In the genomic region with DNA sequence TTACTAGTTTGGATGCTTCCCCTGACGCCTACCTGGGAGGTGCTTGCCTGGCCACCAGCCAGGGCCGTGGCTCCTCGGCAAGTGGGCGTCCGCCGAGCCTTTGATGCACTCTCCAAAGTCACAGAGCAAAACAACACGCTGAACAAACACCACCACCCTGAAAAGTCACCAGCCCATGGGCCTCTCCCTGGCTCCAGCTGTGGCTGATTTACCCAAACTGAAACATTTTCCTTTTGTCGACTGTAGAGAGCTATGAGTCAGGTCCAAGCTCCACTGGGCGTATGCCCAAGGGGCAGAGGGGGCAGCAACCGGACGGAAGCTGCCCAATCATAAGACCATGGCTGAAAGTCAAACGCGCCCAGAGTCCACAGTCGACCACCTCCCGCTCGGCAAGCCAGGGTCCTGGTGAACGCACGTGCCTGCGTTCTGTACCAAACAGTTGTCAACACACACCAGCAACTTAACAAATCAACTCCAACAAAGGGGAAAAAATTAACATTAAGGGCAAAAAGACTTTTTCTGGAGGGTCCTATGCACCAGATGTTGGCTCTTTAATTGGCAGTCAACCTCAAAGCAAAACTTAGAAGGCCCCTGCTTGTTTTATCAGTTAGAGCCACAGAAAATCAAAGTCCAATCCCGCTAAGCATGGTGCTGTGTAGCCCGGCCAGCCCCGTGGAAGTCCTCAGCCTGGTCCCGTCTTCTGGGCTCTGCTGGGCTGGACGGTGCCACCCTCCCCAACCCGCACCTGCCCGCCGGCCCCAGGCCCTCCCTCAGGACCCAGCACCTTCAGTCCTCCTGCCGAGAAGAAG, we compare ENCODE assay signal across 1 cellular context.
TF ChIP-seq lines count a peak whose summit lies in the region.

No MANE protein-coding gene starts in this region.

TF ChIP-seq in HepG2, 621 proteins besides CTCF, POLR2A, EP300 and RAD21 (continued from another document and continues in another):
- TF ChIP-seq, protein P1, sequence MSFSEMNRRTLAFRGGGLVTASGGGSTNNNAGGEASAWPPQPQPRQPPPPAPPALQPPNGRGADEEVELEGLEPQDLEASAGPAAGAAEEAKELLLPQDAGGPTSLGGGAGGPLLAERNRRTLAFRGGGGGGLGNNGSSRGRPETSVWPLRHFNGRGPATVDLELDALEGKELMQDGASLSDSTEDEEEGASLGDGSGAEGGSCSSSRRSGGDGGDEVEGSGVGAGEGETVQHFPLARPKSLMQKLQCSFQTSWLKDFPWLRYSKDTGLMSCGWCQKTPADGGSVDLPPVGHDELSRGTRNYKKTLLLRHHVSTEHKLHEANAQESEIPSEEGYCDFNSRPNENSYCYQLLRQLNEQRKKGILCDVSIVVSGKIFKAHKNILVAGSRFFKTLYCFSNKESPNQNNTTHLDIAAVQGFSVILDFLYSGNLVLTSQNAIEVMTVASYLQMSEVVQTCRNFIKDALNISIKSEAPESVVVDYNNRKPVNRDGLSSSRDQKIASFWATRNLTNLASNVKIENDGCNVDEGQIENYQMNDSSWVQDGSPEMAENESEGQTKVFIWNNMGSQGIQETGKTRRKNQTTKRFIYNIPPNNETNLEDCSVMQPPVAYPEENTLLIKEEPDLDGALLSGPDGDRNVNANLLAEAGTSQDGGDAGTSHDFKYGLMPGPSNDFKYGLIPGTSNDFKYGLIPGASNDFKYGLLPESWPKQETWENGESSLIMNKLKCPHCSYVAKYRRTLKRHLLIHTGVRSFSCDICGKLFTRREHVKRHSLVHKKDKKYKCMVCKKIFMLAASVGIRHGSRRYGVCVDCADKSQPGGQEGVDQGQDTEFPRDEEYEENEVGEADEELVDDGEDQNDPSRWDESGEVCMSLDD (CRISPR knock-in tag; IDR thresholded peaks at IDR 0.05; ENCODE audit: borderline replicate concordance): peak; percentile 88; the same call in 1 of the 2 replicates
- no peak for TF ChIP-seq ATAD3A (CRISPR knock-in tag; IDR thresholded peaks at IDR 0.05)
- no peak for TF ChIP-seq EZH2 (conservative IDR thresholded peaks at IDR 0.05; ENCODE audit: low read depth, low read length)
- peak; percentile 96 for TF ChIP-seq SOX5 (CRISPR knock-in tag; IDR thresholded peaks at IDR 0.05; ENCODE audit: borderline replicate concordance)
- peak; percentile 85 for TF ChIP-seq ARID2 (CRISPR knock-in tag; IDR thresholded peaks at IDR 0.05; ENCODE audit: borderline replicate concordance)
- TF ChIP-seq TOPORS (CRISPR knock-in tag; IDR thresholded peaks at IDR 0.05): peak; percentile 87; the same call in 1 of the 2 replicates
- no peak for TF ChIP-seq ZNF382 (CRISPR knock-in tag; IDR thresholded peaks at IDR 0.05; ENCODE audit: borderline replicate concordance)
- TF ChIP-seq RBM22 (optimal IDR thresholded peaks at IDR 0.05; ENCODE audit: low read length): no peak
- TF ChIP-seq ZNF121 (CRISPR knock-in tag; IDR thresholded peaks at IDR 0.05): peak; percentile 77; the same call in 1 of the 2 replicates
- TF ChIP-seq, protein P2, sequence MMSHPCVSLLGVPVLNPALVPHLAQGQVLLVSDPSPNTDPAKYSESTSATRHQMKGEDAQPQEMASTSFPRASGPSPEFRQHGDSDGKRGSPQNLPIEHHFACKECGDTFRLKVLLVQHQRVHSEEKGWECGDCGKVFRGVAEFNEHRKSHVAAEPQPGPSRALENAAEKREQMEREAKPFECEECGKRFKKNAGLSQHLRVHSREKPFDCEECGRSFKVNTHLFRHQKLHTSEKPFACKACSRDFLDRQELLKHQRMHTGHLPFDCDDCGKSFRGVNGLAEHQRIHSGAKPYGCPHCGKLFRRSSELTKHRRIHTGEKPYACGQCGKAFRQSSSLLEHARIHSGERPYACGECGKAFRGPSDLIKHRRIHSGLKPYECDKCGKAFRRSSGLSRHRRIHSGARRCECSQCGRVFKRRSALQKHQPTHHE (CRISPR knock-in tag; IDR thresholded peaks at IDR 0.05; ENCODE audit: borderline replicate concordance): peak; percentile 90; the same call in 1 of the 2 replicates
- TF ChIP-seq SMAD1 (CRISPR knock-in tag; IDR thresholded peaks at IDR 0.05; ENCODE audit: borderline replicate concordance, low read depth): peak; percentile 56; the same call in 1 of the 2 replicates
- TF ChIP-seq PTBP1 (IDR thresholded peaks at IDR 0.05; ENCODE audit: low read depth, low read length, poor library complexity, severe bottlenecking): no peak
- TF ChIP-seq, protein P3, sequence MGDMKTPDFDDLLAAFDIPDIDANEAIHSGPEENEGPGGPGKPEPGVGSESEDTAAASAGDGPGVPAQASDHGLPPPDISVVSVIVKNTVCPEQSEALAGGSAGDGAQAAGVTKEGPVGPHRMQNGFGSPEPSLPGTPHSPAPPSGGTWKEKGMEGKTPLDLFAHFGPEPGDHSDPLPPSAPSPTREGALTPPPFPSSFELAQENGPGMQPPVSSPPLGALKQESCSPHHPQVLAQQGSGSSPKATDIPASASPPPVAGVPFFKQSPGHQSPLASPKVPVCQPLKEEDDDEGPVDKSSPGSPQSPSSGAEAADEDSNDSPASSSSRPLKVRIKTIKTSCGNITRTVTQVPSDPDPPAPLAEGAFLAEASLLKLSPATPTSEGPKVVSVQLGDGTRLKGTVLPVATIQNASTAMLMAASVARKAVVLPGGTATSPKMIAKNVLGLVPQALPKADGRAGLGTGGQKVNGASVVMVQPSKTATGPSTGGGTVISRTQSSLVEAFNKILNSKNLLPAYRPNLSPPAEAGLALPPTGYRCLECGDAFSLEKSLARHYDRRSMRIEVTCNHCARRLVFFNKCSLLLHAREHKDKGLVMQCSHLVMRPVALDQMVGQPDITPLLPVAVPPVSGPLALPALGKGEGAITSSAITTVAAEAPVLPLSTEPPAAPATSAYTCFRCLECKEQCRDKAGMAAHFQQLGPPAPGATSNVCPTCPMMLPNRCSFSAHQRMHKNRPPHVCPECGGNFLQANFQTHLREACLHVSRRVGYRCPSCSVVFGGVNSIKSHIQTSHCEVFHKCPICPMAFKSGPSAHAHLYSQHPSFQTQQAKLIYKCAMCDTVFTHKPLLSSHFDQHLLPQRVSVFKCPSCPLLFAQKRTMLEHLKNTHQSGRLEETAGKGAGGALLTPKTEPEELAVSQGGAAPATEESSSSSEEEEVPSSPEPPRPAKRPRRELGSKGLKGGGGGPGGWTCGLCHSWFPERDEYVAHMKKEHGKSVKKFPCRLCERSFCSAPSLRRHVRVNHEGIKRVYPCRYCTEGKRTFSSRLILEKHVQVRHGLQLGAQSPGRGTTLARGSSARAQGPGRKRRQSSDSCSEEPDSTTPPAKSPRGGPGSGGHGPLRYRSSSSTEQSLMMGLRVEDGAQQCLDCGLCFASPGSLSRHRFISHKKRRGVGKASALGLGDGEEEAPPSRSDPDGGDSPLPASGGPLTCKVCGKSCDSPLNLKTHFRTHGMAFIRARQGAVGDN (CRISPR knock-in tag; IDR thresholded peaks at IDR 0.05): peak; percentile 97
- peak; percentile 47; the same call in 1 of the 2 replicates for TF ChIP-seq ZNF501 (CRISPR knock-in tag; IDR thresholded peaks at IDR 0.05)
- TF ChIP-seq ZSCAN25 (CRISPR knock-in tag; IDR thresholded peaks at IDR 0.05): peak; percentile 86
- TF ChIP-seq HOXD1 (CRISPR knock-in tag; IDR thresholded peaks at IDR 0.05): peak; percentile 88
- TF ChIP-seq GATAD1 (CRISPR knock-in tag; IDR thresholded peaks at IDR 0.05): peak; percentile 70
- TF ChIP-seq HDAC6 (IDR thresholded peaks at IDR 0.05; ENCODE audit: low read depth, low read length): no peak
- TF ChIP-seq MIXL1 (CRISPR knock-in tag; IDR thresholded peaks at IDR 0.05): no peak; the same call in 1 of the 2 replicates
- TF ChIP-seq, protein P4, sequence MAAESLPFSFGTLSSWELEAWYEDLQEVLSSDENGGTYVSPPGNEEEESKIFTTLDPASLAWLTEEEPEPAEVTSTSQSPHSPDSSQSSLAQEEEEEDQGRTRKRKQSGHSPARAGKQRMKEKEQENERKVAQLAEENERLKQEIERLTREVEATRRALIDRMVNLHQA (CRISPR knock-in tag; IDR thresholded peaks at IDR 0.05): no peak
- 0 out of 2 replicates have a peak, but pooled peaks have one; percentile 66 for TF ChIP-seq SNAI1 (CRISPR knock-in tag; IDR thresholded peaks at IDR 0.05; ENCODE audit: borderline replicate concordance)
- 0 out of 2 replicates have a peak, but pooled peaks have one; percentile 70 for TF ChIP-seq ZNF251 (CRISPR knock-in tag; IDR thresholded peaks at IDR 0.05)
- TF ChIP-seq, protein P5, sequence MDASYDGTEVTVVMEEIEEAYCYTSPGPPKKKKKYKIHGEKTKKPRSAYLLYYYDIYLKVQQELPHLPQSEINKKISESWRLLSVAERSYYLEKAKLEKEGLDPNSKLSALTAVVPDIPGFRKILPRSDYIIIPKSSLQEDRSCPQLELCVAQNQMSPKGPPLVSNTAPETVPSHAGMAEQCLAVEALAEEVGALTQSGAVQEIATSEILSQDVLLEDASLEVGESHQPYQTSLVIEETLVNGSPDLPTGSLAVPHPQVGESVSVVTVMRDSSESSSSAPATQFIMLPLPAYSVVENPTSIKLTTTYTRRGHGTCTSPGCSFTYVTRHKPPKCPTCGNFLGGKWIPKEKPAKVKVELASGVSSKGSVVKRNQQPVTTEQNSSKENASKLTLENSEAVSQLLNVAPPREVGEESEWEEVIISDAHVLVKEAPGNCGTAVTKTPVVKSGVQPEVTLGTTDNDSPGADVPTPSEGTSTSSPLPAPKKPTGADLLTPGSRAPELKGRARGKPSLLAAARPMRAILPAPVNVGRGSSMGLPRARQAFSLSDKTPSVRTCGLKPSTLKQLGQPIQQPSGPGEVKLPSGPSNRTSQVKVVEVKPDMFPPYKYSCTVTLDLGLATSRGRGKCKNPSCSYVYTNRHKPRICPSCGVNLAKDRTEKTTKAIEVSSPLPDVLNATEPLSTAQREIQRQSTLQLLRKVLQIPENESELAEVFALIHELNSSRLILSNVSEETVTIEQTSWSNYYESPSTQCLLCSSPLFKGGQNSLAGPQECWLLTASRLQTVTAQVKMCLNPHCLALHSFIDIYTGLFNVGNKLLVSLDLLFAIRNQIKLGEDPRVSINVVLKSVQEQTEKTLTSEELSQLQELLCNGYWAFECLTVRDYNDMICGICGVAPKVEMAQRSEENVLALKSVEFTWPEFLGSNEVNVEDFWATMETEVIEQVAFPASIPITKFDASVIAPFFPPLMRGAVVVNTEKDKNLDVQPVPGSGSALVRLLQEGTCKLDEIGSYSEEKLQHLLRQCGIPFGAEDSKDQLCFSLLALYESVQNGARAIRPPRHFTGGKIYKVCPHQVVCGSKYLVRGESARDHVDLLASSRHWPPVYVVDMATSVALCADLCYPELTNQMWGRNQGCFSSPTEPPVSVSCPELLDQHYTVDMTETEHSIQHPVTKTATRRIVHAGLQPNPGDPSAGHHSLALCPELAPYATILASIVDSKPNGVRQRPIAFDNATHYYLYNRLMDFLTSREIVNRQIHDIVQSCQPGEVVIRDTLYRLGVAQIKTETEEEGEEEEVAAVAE (CRISPR knock-in tag; IDR thresholded peaks at IDR 0.05; ENCODE audit: borderline replicate concordance): peak; percentile 65; the same call in 1 of the 2 replicates
- TF ChIP-seq RARG (CRISPR knock-in tag; IDR thresholded peaks at IDR 0.05; ENCODE audit: low read depth): no peak
- TF ChIP-seq NRL (CRISPR knock-in tag; IDR thresholded peaks at IDR 0.05; ENCODE audit: borderline replicate concordance): no peak; the same call in 1 of the 2 replicates
- TF ChIP-seq DMAP1 (CRISPR knock-in tag; IDR thresholded peaks at IDR 0.05): peak; percentile 76
- no peak for TF ChIP-seq FIP1L1 (IDR thresholded peaks at IDR 0.05; ENCODE audit: borderline replicate concordance, insufficient read depth, low read depth, low read length)
- TF ChIP-seq ZKSCAN1 (IDR thresholded peaks at IDR 0.05; ENCODE audit: low read length): no peak
- peak; percentile 81; the same call in 1 of the 2 replicates for TF ChIP-seq MXD4 (CRISPR knock-in tag; IDR thresholded peaks at IDR 0.05)
- 0 out of 2 replicates have a peak, but pooled peaks have one; percentile 64 for TF ChIP-seq PRMT3 (CRISPR knock-in tag; IDR thresholded peaks at IDR 0.05; ENCODE audit: borderline replicate concordance, low read depth)
- no peak; the same call in 1 of the 2 replicates for TF ChIP-seq ZNF136 (CRISPR knock-in tag; IDR thresholded peaks at IDR 0.05; ENCODE audit: low read depth)
- 0 out of 2 replicates have a peak, but pooled peaks have one; percentile 9 for TF ChIP-seq FOXA1 (IDR thresholded peaks at IDR 0.05)
- TF ChIP-seq FOXA1 (CRISPR knock-in tag; IDR thresholded peaks at IDR 0.05): peak; percentile 95
- peak; percentile 77 for TF ChIP-seq FOXP1 (IDR thresholded peaks at IDR 0.05)
- TF ChIP-seq FOXP1 (CRISPR knock-in tag; IDR thresholded peaks at IDR 0.05): peak; percentile 94
- TF ChIP-seq MAFK (conservative IDR thresholded peaks at IDR 0.05 in 1 of 2, IDR thresholded peaks at IDR 0.05 in 1 of 2; ENCODE audit: low read length in 2 of 2): 0 out of 4 replicates have a peak, but pooled peaks of 1 of the 2 experiments have one; percentile 10
- TF ChIP-seq, protein P6, sequence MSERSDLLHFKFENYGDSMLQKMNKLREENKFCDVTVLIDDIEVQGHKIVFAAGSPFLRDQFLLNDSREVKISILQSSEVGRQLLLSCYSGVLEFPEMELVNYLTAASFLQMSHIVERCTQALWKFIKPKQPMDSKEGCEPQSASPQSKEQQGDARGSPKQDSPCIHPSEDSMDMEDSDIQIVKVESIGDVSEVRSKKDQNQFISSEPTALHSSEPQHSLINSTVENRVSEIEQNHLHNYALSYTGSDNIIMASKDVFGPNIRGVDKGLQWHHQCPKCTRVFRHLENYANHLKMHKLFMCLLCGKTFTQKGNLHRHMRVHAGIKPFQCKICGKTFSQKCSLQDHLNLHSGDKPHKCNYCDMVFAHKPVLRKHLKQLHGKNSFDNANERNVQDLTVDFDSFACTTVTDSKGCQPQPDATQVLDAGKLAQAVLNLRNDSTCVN (CRISPR knock-in tag; IDR thresholded peaks at IDR 0.05; ENCODE audit: borderline replicate concordance): peak; percentile 20; the same call in 1 of the 2 replicates
- TF ChIP-seq NFRKB (IDR thresholded peaks at IDR 0.05): no peak
- peak; percentile 95 for TF ChIP-seq ZNF792 (CRISPR knock-in tag; IDR thresholded peaks at IDR 0.05)
- TF ChIP-seq, protein P7, sequence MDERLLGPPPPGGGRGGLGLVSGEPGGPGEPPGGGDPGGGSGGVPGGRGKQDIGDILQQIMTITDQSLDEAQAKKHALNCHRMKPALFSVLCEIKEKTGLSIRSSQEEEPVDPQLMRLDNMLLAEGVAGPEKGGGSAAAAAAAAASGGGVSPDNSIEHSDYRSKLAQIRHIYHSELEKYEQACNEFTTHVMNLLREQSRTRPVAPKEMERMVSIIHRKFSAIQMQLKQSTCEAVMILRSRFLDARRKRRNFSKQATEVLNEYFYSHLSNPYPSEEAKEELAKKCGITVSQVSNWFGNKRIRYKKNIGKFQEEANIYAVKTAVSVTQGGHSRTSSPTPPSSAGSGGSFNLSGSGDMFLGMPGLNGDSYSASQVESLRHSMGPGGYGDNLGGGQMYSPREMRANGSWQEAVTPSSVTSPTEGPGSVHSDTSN (CRISPR knock-in tag; IDR thresholded peaks at IDR 0.05): no peak
- TF ChIP-seq, protein P8, sequence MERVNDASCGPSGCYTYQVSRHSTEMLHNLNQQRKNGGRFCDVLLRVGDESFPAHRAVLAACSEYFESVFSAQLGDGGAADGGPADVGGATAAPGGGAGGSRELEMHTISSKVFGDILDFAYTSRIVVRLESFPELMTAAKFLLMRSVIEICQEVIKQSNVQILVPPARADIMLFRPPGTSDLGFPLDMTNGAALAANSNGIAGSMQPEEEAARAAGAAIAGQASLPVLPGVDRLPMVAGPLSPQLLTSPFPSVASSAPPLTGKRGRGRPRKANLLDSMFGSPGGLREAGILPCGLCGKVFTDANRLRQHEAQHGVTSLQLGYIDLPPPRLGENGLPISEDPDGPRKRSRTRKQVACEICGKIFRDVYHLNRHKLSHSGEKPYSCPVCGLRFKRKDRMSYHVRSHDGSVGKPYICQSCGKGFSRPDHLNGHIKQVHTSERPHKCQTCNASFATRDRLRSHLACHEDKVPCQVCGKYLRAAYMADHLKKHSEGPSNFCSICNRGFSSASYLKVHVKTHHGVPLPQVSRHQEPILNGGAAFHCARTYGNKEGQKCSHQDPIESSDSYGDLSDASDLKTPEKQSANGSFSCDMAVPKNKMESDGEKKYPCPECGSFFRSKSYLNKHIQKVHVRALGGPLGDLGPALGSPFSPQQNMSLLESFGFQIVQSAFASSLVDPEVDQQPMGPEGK (CRISPR knock-in tag; IDR thresholded peaks at IDR 0.05): peak; percentile 92
- TF ChIP-seq TAF1 (CRISPR knock-in tag; IDR thresholded peaks at IDR 0.05): peak; percentile 81; the same call in 1 of the 2 replicates
